In genomic region chr7:128783143-128783799, GRCh38 we compare ENCODE assay signal across 9 cellular contexts. TPM values are rescaled to one million over a fixed set of nuclear protein-coding genes. Genes with fewer than 3 reads are reported as not detected.
A peak's percentile ranks its signal among the peaks of the same experiment; 100 is the strongest.
DNase-seq lines count a peak whose midpoint lies in the region; ATAC-seq and TF ChIP-seq lines count a peak whose summit lies in the region.
"Had no signal": no experiment of that assay in that cellular context is flagged by ENCODE, and none has a peak within 500 bp of the region (broad histone marks: within the 10 kb centered on the region; RNA-seq: fewer than 3 reads in every experiment).

No MANE protein-coding gene starts in this region.

- no peaks in the 10 kb centered on the region for H3K9me3 ChIP-seq in endodermal cell (ENCODE audit: control insufficient read depth, low read length)
- H3K9me3 ChIP-seq in CD4-positive, alpha-beta T cell (ENCODE audit: control insufficient read depth, low read length) = no peaks in the 10 kb centered on the region

- H3K9me3 Mint-ChIP-seq in endodermal cell = peaks cover 5% of the 10 kb centered on the region
- no peaks in the 10 kb centered on the region for H3K9me3 Mint-ChIP-seq in CD4-positive, alpha-beta T cell

- no peak overlapping the region for H2AK5ac ChIP-seq in mesendoderm (ENCODE audit: low read length)

- H3K4ac ChIP-seq in mesendoderm (ENCODE audit: low read depth, low read length) = no peak overlapping the region

- DNase-seq in BJ (ENCODE audit: low read depth) = peak; percentile 46
- DNase-seq in LHCN-M2 (ENCODE audit: low read depth) = peak; percentile 60
- DNase-seq in endodermal cell = peak; percentile 98
- DNase-seq in mesendoderm = peak; percentile 97
- DNase-seq in CD4-positive, alpha-beta T cell = no peak
- no peak for DNase-seq in stimulated activated CD4-positive, alpha-beta T cell treated with anti-CD3 and anti-CD28 coated beads, Interleukin-4, amount 100 ng/mL, for 24 hours
- DNase-seq in 8988T = no peak

- H3K4me3 ChIP-seq in BJ (ENCODE audit: low read depth, low read length) = no peak overlapping the region
- peak overlapping the region; percentile 75 for H3K4me3 ChIP-seq in endodermal cell (ENCODE audit: low read length)
- H3K4me3 ChIP-seq in mesendoderm (ENCODE audit: low read length) = no peak overlapping the region

- H3K9ac ChIP-seq in endodermal cell (ENCODE audit: extremely low read depth, low read length, poor library complexity, severe bottlenecking) (no peak overlapping the region), mesendoderm (ENCODE audit: low read length) (peak overlapping the region; percentile 14)

- no peaks in the 10 kb centered on the region for H3K27me3 ChIP-seq in BJ (ENCODE audit: control insufficient read depth, insufficient read depth, low read length)
- H3K27me3 ChIP-seq in endodermal cell (ENCODE audit: control insufficient read depth, insufficient read depth, low read length, poor library complexity, severe bottlenecking) = peaks cover 28% of the 10 kb centered on the region
- H3K27me3 ChIP-seq in mesendoderm (ENCODE audit: insufficient read depth, low read length, poor library complexity) = no peaks in the 10 kb centered on the region
- no peaks in the 10 kb centered on the region for H3K27me3 ChIP-seq in CD4-positive, alpha-beta T cell (ENCODE audit: control insufficient read depth, insufficient read depth, low read length)

- peak overlapping the region; percentile 64 for H3K4me3 Mint-ChIP-seq in endodermal cell
- no peak overlapping the region for H3K4me3 Mint-ChIP-seq in CD4-positive, alpha-beta T cell

- POLR2A ChIA-PET in BJ (lab: Charles Lee) = interaction anchor here (0.5 kb wide), 1 partner anchor 48 kb away, joined by 3 read pairs; no protein-coding TSS in a partner anchor
- POLR2A ChIA-PET in CD4-positive, alpha-beta T cell (lab: Charles Lee) = no interaction called here

- 23 to 36% methylated on average over 12 to 15 of the region's 15 CpGs for WGBS in endodermal cell (ENCODE audit: insufficient coverage in 1 of 2, insufficient read length in 1 of 2), 2 experiments
- WGBS in mesendoderm (ENCODE audit: extremely low coverage, insufficient coverage, low lambda C conversion rate) = no CpG with 5 or more reads among the region's 15 CpGs

- no peak for ATAC-seq in HG02678 (IDR thresholded peaks at IDR 0.05; ENCODE audit: unreplicated experiment)
- no peak for ATAC-seq in CD4-positive, alpha-beta T cell (ENCODE audit: poor library complexity)

- H3K79me2 ChIP-seq in mesendoderm (ENCODE audit: control insufficient read depth, insufficient read depth, low read length) = no peaks in the 10 kb centered on the region

- CTCF ChIA-PET in BJ (lab: Yijun Ruan, JAX) = interaction anchor here (0.7 kb wide), 1 partner anchor 367 kb away, joined by 3 read pairs; no protein-coding TSS in a partner anchor
- CTCF ChIA-PET in CD4-positive, alpha-beta T cell (lab: Charles Lee) = no interaction called here

- no peaks in the 10 kb centered on the region for H3K79me1 ChIP-seq in mesendoderm (ENCODE audit: low read length)

- peak overlapping the region; percentile 31 for H3K4me2 ChIP-seq in mesendoderm (ENCODE audit: low read length)

- H3K23ac ChIP-seq in mesendoderm (ENCODE audit: low read length) = no peak overlapping the region

- H3K27me3 Mint-ChIP-seq in endodermal cell (ENCODE audit: insufficient read depth) = peaks cover 21% of the 10 kb centered on the region
- no peaks in the 10 kb centered on the region for H3K27me3 Mint-ChIP-seq in CD4-positive, alpha-beta T cell

- peak overlapping the region; percentile 31 for H3K56ac ChIP-seq in mesendoderm (ENCODE audit: low read length)

- peak overlapping the region; percentile 67 for H3K27ac Mint-ChIP-seq in endodermal cell
- H3K27ac Mint-ChIP-seq in CD4-positive, alpha-beta T cell = no peak overlapping the region

- no peak overlapping the region for H4K8ac ChIP-seq in mesendoderm (ENCODE audit: low read depth, low read length)

- no peak for TF ChIP-seq CTCF in BJ (IDR thresholded peaks at IDR 0.05; ENCODE audit: insufficient read depth, low read depth, low read length)
- no peak for TF ChIP-seq CTCF in endodermal cell (conservative IDR thresholded peaks at IDR 0.05)
- no peak for TF ChIP-seq CTCF in CD4-positive, alpha-beta T cell (IDR thresholded peaks at IDR 0.05)

- no peaks in the 10 kb centered on the region for H3K36me3 Mint-ChIP-seq in endodermal cell (ENCODE audit: low read depth)
- H3K36me3 Mint-ChIP-seq in CD4-positive, alpha-beta T cell (ENCODE audit: low read depth) = no peaks in the 10 kb centered on the region
- H3K36me3 Mint-ChIP-seq: brain had no signal

- H3K36me3 ChIP-seq in BJ (ENCODE audit: control insufficient read depth, insufficient read depth, low read length) = no peaks in the 10 kb centered on the region
- no peaks in the 10 kb centered on the region for H3K36me3 ChIP-seq in endodermal cell (ENCODE audit: control insufficient read depth, insufficient read depth, low read length)
- no peaks in the 10 kb centered on the region for H3K36me3 ChIP-seq in mesendoderm (ENCODE audit: control insufficient read depth, insufficient read depth, low read length)

- H2BK5ac ChIP-seq in mesendoderm (ENCODE audit: low read length) = no peak overlapping the region

- no peak overlapping the region for H2BK120ac ChIP-seq in mesendoderm (ENCODE audit: low read depth, low read length)

- no peak overlapping the region for H2BK15ac ChIP-seq in mesendoderm (replicated peaks; ENCODE audit: low read depth)

- H3K27ac ChIP-seq in endodermal cell (ENCODE audit: low read depth, low read length) (no peak overlapping the region), mesendoderm (ENCODE audit: low read depth, low read length) (no peak overlapping the region)
- H3K27ac ChIP-seq in CD4-positive, alpha-beta T cell (ENCODE audit: low read depth, low read length) = no peak overlapping the region

- H3K4me1 ChIP-seq in endodermal cell (ENCODE audit: control insufficient read depth, insufficient read depth, low read length) = no peaks in the 10 kb centered on the region
- H3K4me1 ChIP-seq in mesendoderm (ENCODE audit: control insufficient read depth, low read depth, low read length) = no peaks in the 10 kb centered on the region

- no peak overlapping the region for H4K5ac ChIP-seq in mesendoderm (ENCODE audit: low read length)

- peaks cover 14% of the 10 kb centered on the region for H3K4me1 Mint-ChIP-seq in endodermal cell
- no peaks in the 10 kb centered on the region for H3K4me1 Mint-ChIP-seq in CD4-positive, alpha-beta T cell (ENCODE audit: low read depth)

- H3K18ac ChIP-seq in mesendoderm (ENCODE audit: low read length) = no peak overlapping the region

- intact Hi-C loops in CD4-positive, alpha-beta T cell (cut with DNase I, micrococcal nuclease) = no loop called here

RNA-seq across cellular contexts. Expression of gene OPN1SW, which starts 7.7 kb away (rescaled TPM):
- polyA plus RNA-seq in BJ (2011; rRNA removed) = not detected in 2 replicates
- not detected in 2 replicates for polyA minus RNA-seq in BJ (2011; rRNA and poly(A)+ RNA removed)
- total RNA-seq in LHCN-M2 (2014; rRNA removed) = 1.7 and 2.1 TPM in 2 replicates
- polyA plus RNA-seq in LHCN-M2 (2012) = 3.5 TPM
- total RNA-seq in endodermal cell = not detected
- not detected for polyA plus RNA-seq in endodermal cell (2013, experiment 1 of 2)
- polyA plus RNA-seq in endodermal cell (2013, experiment 2 of 2) = 0.25 TPM
- not detected for polyA plus RNA-seq in mesendoderm (2013, experiment 1 of 2)
- polyA plus RNA-seq in mesendoderm (2013, experiment 2 of 2) = not detected
- not detected for total RNA-seq in CD4-positive, alpha-beta T cell

RNA-seq across cellular contexts. Expression of gene CCDC136, which starts 8.5 kb away (rescaled TPM):
- polyA plus RNA-seq in BJ (2011; rRNA removed) = 13.1 and 13.2 TPM in 2 replicates
- 6.9 and 12.5 TPM in 2 replicates for polyA minus RNA-seq in BJ (2011; rRNA and poly(A)+ RNA removed)
- 3.2 and 5.3 TPM in 2 replicates for total RNA-seq in LHCN-M2 (2014; rRNA removed)
- polyA plus RNA-seq in LHCN-M2 (2012) = 3.9 TPM
- total RNA-seq in endodermal cell = 10 to 100 TPM; 46.0 to 51.2 TPM
- 53.3 TPM for polyA plus RNA-seq in endodermal cell (2013, experiment 1 of 2)
- 41.1 TPM for polyA plus RNA-seq in endodermal cell (2013, experiment 2 of 2)
- polyA plus RNA-seq in mesendoderm (2013, experiment 1 of 2) = 7.6 TPM
- polyA plus RNA-seq in mesendoderm (2013, experiment 2 of 2) = 6.9 TPM
- 1 to 10 TPM; 4.5 to 4.9 TPM for total RNA-seq in CD4-positive, alpha-beta T cell

RNA-seq across cellular contexts. Expression of gene CALU, which starts 44.1 kb away (rescaled TPM):
- 346 and 812 TPM in 2 replicates for polyA plus RNA-seq in BJ (2011; rRNA removed)
- polyA minus RNA-seq in BJ (2011; rRNA and poly(A)+ RNA removed) = 148 and 157 TPM in 2 replicates
- total RNA-seq in LHCN-M2 (2014; rRNA removed) = 841 and 886 TPM in 2 replicates
- 465 TPM for polyA plus RNA-seq in LHCN-M2 (2012)
- total RNA-seq in endodermal cell = 100 to 1,000 TPM; 160 to 186 TPM
- 189 TPM for polyA plus RNA-seq in endodermal cell (2013, experiment 1 of 2)
- 189 TPM for polyA plus RNA-seq in endodermal cell (2013, experiment 2 of 2)
- polyA plus RNA-seq in mesendoderm (2013, experiment 1 of 2) = 133 TPM
- polyA plus RNA-seq in mesendoderm (2013, experiment 2 of 2) = 130 TPM
- total RNA-seq in CD4-positive, alpha-beta T cell = 10 to 100 TPM; 28.4 to 29.9 TPM

RNA-seq across cellular contexts. Expression of gene FLNC, which starts 46.9 kb away (rescaled TPM):
- 24.6 and 58.6 TPM in 2 replicates for polyA plus RNA-seq in BJ (2011; rRNA removed)
- 174 and 276 TPM in 2 replicates for polyA minus RNA-seq in BJ (2011; rRNA and poly(A)+ RNA removed)
- total RNA-seq in LHCN-M2 (2014; rRNA removed) (215 and 254 TPM in 2 replicates), endodermal cell (10 to 100 TPM in 1 of 2 donors, 1 to 10 TPM in 1; 6.6 to 11.5 TPM)
- polyA plus RNA-seq in LHCN-M2 (2012) = 311 TPM
- 25.3 TPM for polyA plus RNA-seq in endodermal cell (2013, experiment 1 of 2)
- 28.7 TPM for polyA plus RNA-seq in endodermal cell (2013, experiment 2 of 2)
- polyA plus RNA-seq in mesendoderm (2013, experiment 1 of 2) = 18.1 TPM
- polyA plus RNA-seq in mesendoderm (2013, experiment 2 of 2) = 18.0 TPM
- under 1 TPM; 0.06 to 0.08 TPM for total RNA-seq in CD4-positive, alpha-beta T cell

Comparison
In these comparisons a context has a peak if more than half of its experiments do, and no peak if none do; other contexts are left out.
1. DNase-seq: peak in BJ (single experiment), LHCN-M2 (single experiment), endodermal cell (single experiment) and mesendoderm (single experiment); none in CD4-positive, alpha-beta T cell (0 of 10), stimulated activated CD4-positive, alpha-beta T cell treated with anti-CD3 and anti-CD28 coated beads, Interleukin-4, amount 100 ng/mL, for 24 hours (single experiment) and 8988T (single experiment).
2. RNA of gene CALU, which starts 44.1 kb away (total RNA-seq): 841 to 886 TPM in LHCN-M2 and 160 to 186 TPM in endodermal cell; 28.4 to 29.9 TPM in CD4-positive, alpha-beta T cell; every median in the first group is over 4 times any median in the second.